1 cellular context compared by ENCODE assay signal in the genomic region with DNA sequence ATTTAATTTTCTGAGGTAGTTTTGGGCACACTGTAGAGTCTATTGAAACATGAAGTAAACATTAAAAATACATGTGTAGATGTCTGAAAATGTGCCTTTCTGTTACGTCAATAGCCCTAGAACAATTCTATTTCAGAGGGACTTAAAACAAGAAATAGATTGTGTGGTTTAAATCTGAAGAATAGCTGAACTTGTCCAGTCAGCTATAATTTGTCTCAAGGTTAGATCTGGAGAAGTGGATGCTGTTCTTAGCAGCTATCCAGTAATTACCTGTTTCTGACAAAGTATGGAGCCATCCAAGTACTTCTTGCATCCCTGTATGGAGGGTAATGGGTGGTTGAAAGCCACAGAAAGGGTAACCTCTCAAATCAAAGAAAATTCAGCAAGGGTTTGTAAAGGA.
TF ChIP-seq lines count a peak whose summit lies in the region.

No MANE protein-coding gene starts in this region.

TF ChIP-seq in K562, 482 proteins besides CTCF, POLR2A, EP300 and RAD21 (continued from another document):
- TF ChIP-seq, protein P1, sequence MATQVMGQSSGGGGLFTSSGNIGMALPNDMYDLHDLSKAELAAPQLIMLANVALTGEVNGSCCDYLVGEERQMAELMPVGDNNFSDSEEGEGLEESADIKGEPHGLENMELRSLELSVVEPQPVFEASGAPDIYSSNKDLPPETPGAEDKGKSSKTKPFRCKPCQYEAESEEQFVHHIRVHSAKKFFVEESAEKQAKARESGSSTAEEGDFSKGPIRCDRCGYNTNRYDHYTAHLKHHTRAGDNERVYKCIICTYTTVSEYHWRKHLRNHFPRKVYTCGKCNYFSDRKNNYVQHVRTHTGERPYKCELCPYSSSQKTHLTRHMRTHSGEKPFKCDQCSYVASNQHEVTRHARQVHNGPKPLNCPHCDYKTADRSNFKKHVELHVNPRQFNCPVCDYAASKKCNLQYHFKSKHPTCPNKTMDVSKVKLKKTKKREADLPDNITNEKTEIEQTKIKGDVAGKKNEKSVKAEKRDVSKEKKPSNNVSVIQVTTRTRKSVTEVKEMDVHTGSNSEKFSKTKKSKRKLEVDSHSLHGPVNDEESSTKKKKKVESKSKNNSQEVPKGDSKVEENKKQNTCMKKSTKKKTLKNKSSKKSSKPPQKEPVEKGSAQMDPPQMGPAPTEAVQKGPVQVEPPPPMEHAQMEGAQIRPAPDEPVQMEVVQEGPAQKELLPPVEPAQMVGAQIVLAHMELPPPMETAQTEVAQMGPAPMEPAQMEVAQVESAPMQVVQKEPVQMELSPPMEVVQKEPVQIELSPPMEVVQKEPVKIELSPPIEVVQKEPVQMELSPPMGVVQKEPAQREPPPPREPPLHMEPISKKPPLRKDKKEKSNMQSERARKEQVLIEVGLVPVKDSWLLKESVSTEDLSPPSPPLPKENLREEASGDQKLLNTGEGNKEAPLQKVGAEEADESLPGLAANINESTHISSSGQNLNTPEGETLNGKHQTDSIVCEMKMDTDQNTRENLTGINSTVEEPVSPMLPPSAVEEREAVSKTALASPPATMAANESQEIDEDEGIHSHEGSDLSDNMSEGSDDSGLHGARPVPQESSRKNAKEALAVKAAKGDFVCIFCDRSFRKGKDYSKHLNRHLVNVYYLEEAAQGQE (CRISPR knock-in tag; IDR thresholded peaks at IDR 0.05; ENCODE audit: low read depth): no peak
